30 cellular contexts compared by ENCODE assay signal in the genomic region with DNA sequence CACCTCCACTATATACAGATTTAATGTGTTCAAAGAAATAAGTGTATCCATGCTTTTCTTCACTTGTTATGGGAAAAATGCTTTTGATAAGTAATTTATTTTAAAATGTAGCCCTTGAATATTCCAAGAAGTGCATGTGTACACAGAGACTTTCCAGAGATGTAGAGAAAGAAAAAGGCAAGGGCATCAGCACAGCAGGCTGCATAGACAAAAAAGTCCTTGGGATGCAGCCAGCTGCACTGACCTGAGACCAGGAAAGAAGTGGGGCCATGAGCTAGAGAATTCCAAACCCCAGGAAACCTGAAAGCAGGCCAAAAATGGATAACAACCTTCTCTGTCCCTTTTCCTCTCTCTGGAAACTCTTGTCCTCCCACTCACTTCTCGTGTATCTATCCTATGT.
"Had no signal": no experiment of that assay in that cellular context is flagged by ENCODE, and none has a peak within 500 bp of the region (broad histone marks: within the 10 kb centered on the region; RNA-seq: fewer than 3 reads in every experiment).

No MANE protein-coding gene starts in this region.

- H3K9me3 ChIP-seq: MG63 had no signal

- H3K4me3 ChIP-seq: MG63 had no signal

- H3K36me3 ChIP-seq: MG63 had no signal

- H3K27me3 ChIP-seq: MG63 had no signal

- DNase-seq: Karpas-422, Kasumi-1, MG63, MM.1S, MV-4-11, NCI-H1048, NCI-H1092, NCI-H1092 treated with DMSO at 0.1 percent for 48 hours, NCI-H1105, NCI-H1105 treated with DMSO at 0.1 percent for 48 hours, NCI-H1417, NCI-H1417 treated with DMSO at 0.1 percent for 48 hours, NCI-H1436, NCI-H1436 treated with DMSO at 0.1 percent for 48 hours, NCI-H1694, NCI-H1694 treated with DMSO at 0.1 percent for 48 hours, NCI-H187, NCI-H187 treated with DMSO at 0.1 percent for 48 hours, NCI-H1930, NCI-H2029, NCI-H2029 treated with DMSO at 0.1 percent for 48 hours, NCI-H2081, NCI-H2081 treated with DMSO at 0.1 percent for 48 hours, NCI-H2107, NCI-H2171, NCI-H2227 treated with DMSO at 0.1 percent for 48 hours, NCI-H226, NCI-H345, NCI-H510A, NCI-H510A treated with DMSO at 0.1 percent for 48 hours had no signal
